10 cellular contexts compared by ENCODE assay signal in the genomic region with DNA sequence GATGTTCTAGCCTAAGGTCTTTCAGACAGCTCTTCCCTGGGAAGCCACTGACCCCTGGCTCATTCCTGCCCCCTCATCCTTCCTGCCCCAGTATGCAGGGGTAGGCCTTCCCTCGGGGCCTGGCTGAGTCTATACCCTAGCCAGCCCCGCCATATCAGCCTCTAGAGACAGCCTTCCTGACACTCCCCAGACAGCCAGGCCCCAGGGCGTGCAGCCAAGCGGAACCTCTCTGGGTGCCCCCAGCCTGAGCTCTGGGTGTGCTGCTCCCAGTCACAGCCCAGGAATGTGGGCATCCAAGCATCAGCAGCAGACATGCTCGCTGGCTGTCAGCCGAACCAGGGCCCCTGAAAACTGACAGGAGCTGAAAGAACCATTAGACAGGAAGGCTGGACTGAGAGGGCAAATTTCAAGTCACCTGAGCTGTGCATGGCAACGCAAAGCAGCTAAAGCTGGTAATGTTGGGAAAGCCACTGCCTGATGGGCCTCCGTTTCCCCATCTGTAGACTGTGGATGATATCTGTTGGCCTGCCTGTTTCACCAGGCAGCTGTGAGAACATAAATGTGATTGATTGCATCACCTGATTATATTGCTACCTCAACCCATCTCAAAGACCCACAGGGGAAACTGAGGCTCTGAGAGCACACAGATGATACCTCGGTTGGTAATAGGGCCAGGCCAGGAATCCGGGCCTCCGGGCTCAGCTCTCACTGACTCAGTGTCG.
DNase-seq lines count a peak whose midpoint lies in the region; ATAC-seq and TF ChIP-seq lines count a peak whose summit lies in the region.
"Had no signal": no experiment of that assay in that cellular context is flagged by ENCODE, and none has a peak within 500 bp of the region (broad histone marks: within the 10 kb centered on the region; RNA-seq: fewer than 3 reads in every experiment).

No MANE protein-coding gene starts in this region.

- H3K27me3 ChIP-seq in BE2C, result no peaks in the 10 kb centered on the region
- H3K27me3 ChIP-seq in Peyer's patch, result no peaks in the 10 kb centered on the region

- TF ChIP-seq CTCF in BE2C (IDR thresholded peaks at IDR 0.05; ENCODE audit: low read depth, low read length), result no peak
- no peak for TF ChIP-seq CTCF in Peyer's patch (IDR thresholded peaks at IDR 0.05)
- TF ChIP-seq CTCF in fibroblast of villous mesenchyme (IDR thresholded peaks at IDR 0.05; ENCODE audit: insufficient read depth, low read depth, low read length), result no peak
- TF ChIP-seq CTCF in osteocyte (IDR thresholded peaks at IDR 0.05), result no peak

- H3K9me3 Mint-ChIP-seq in osteocyte (ENCODE audit: unreplicated experiment), result peaks cover 8% of the 10 kb centered on the region
- no peaks in the 10 kb centered on the region for H3K9me3 Mint-ChIP-seq in stimulated activated naive CD8-positive, alpha-beta T cell treated with anti-CD3 and anti-CD28 coated beads, Interleukin-15, amount 100 ng/mL, for 72 hours

- H3K4me3 Mint-ChIP-seq in osteocyte (ENCODE audit: unreplicated experiment), result no peak overlapping the region
- no peak overlapping the region for H3K4me3 Mint-ChIP-seq in stimulated activated naive CD8-positive, alpha-beta T cell treated with anti-CD3 and anti-CD28 coated beads, Interleukin-15, amount 100 ng/mL, for 72 hours

- H3K27ac ChIP-seq in Peyer's patch, result peak overlapping the region in 2 of 4 donors; percentile 67 to 75

- peaks cover 18% of the 10 kb centered on the region for H3K4me1 ChIP-seq in BE2C
- peaks cover 0 to 15% (median 0%) of the 10 kb centered on the region in 4 donors for H3K4me1 ChIP-seq in Peyer's patch

- no peaks in the 10 kb centered on the region for H3K36me3 Mint-ChIP-seq in osteocyte (ENCODE audit: unreplicated experiment)

- H3K36me3 ChIP-seq in BE2C, result no peaks in the 10 kb centered on the region
- no peaks in the 10 kb centered on the region for H3K36me3 ChIP-seq in Peyer's patch

- ATAC-seq in HG02610 (IDR thresholded peaks at IDR 0.05; ENCODE audit: unreplicated experiment), result no peak
- ATAC-seq in stimulated activated naive CD8-positive, alpha-beta T cell treated with anti-CD3 and anti-CD28 coated beads, Interleukin-15, amount 100 ng/mL, for 72 hours, result no peak
- ATAC-seq in HG03571 (IDR thresholded peaks at IDR 0.05; ENCODE audit: unreplicated experiment), result no peak

- no peaks in the 10 kb centered on the region for H3K27me3 Mint-ChIP-seq in osteocyte (ENCODE audit: unreplicated experiment)
- H3K27me3 Mint-ChIP-seq in stimulated activated naive CD8-positive, alpha-beta T cell treated with anti-CD3 and anti-CD28 coated beads, Interleukin-15, amount 100 ng/mL, for 72 hours, result peaks cover 52% of the 10 kb centered on the region

- H3K27ac Mint-ChIP-seq in osteocyte (ENCODE audit: unreplicated experiment), result peak overlapping the region; percentile 94
- no peak overlapping the region for H3K27ac Mint-ChIP-seq in stimulated activated naive CD8-positive, alpha-beta T cell treated with anti-CD3 and anti-CD28 coated beads, Interleukin-15, amount 100 ng/mL, for 72 hours

- peaks cover 74% of the 10 kb centered on the region for H3K4me1 Mint-ChIP-seq in osteocyte (ENCODE audit: unreplicated experiment)
- peaks cover 7% of the 10 kb centered on the region for H3K4me1 Mint-ChIP-seq in stimulated activated naive CD8-positive, alpha-beta T cell treated with anti-CD3 and anti-CD28 coated beads, Interleukin-15, amount 100 ng/mL, for 72 hours

- H3K4me3 ChIP-seq in BE2C (ENCODE audit: low read depth, low read length) (0 out of 2 replicates have a peak overlapping the region, but pooled peaks have one; percentile 12), Peyer's patch (no peak overlapping the region), fibroblast of villous mesenchyme (ENCODE audit: low read depth, low read length) (no peak overlapping the region)

- H3K9me3 ChIP-seq in BE2C (no peaks in the 10 kb centered on the region), Peyer's patch (no peaks in the 10 kb centered on the region)

- DNase-seq in BE2C (peak; percentile 99), Peyer's patch (peak in 2 of 3 donors; percentile 67 to 75), fibroblast of villous mesenchyme (ENCODE audit: low read depth) (peak; percentile 91), osteocyte (ENCODE audit: extremely low spot score, unreplicated experiment) (peak; percentile 92)
- no peak for DNase-seq in activated naive CD4-positive, alpha-beta T cell treated with anti-CD3 and anti-CD28 coated beads, Interleukin-2, amount 50 U/mL, for 16 hours
- no peak for DNase-seq in stimulated activated naive CD8-positive, alpha-beta T cell treated with anti-CD3 and anti-CD28 coated beads, Interleukin-15, amount 100 ng/mL, for 72 hours
- DNase-seq: activated naive CD4-positive, alpha-beta T cell treated with Interleukin-2 at 50 U/mL for 16 hours; occipital lobe had no signal

- no peak for TF ChIP-seq POLR2A in Peyer's patch (IDR thresholded peaks at IDR 0.05)

Comparison
In these comparisons a context has a peak if more than half of its experiments do, and no peak if none do; other contexts are left out.
1. DNase-seq: peak in BE2C (single experiment), Peyer's patch (2 of 3), fibroblast of villous mesenchyme (single experiment) and osteocyte (single experiment); none in activated naive CD4-positive, alpha-beta T cell treated with anti-CD3 and anti-CD28 coated beads, Interleukin-2, amount 50 U/mL, for 16 hours (single experiment) and stimulated activated naive CD8-positive, alpha-beta T cell treated with anti-CD3 and anti-CD28 coated beads, Interleukin-15, amount 100 ng/mL, for 72 hours (0 of 2).